Comparison of ENCODE assay signal across 17 cellular contexts in genomic region chr3:4936982-4937614, GRCh38. TPM values are rescaled to one million over a fixed set of nuclear protein-coding genes. Genes with fewer than 3 reads are reported as not detected.
DNase-seq lines count a peak whose midpoint lies in the region; ATAC-seq lines count a peak whose summit lies in the region.
"Had no signal": no experiment of that assay in that cellular context is flagged by ENCODE, and none has a peak within 500 bp of the region (broad histone marks: within the 10 kb centered on the region; RNA-seq: fewer than 3 reads in every experiment).

No MANE protein-coding gene starts in this region.

- ATAC-seq in GM18502 (IDR thresholded peaks at IDR 0.05; ENCODE audit: poor library complexity, unreplicated experiment), result peak; percentile 40
- peak; percentile 40 for ATAC-seq in HG02870 (IDR thresholded peaks at IDR 0.05; ENCODE audit: unreplicated experiment)
- peak; percentile 41 for ATAC-seq in stimulated activated naive CD8-positive, alpha-beta T cell treated with anti-CD3 and anti-CD28 coated beads, Interleukin-15, Interleukin-2, amounts not matched to agents 100 U/mL and 50 U/mL, for 24 hours
- ATAC-seq: HCT116 had no signal

- peaks cover 22% of the 10 kb centered on the region for H3K4me1 Mint-ChIP-seq in activated CD4-positive, alpha-beta T cell treated with anti-CD3 and anti-CD28 coated beads, Interleukin-2, amount 10 ng/mL, durations not matched to agents 24 days and 14 days

- intact Hi-C loops in activated CD4-positive, alpha-beta T cell treated with anti-CD3 and anti-CD28 coated beads, Interleukin-2, amount 10 ng/mL, durations not matched to agents 24 days and 14 days (cut with micrococcal nuclease), result no loop called here

- DNase-seq in activated CD4-positive, alpha-beta T cell treated with anti-CD3 and anti-CD28 coated beads, Interleukin-2, amount 10 ng/mL, durations not matched to agents 24 days and 14 days, result peak; percentile 47
- DNase-seq in activated CD4-positive, alpha-beta T cell treated with anti-CD3 and anti-CD28 coated beads for 48 hours, result no peak
- DNase-seq in stimulated activated naive CD8-positive, alpha-beta T cell treated with anti-CD3 and anti-CD28 coated beads, Interleukin-15, Interleukin-2, amounts not matched to agents 100 U/mL and 50 U/mL, for 24 hours, result no peak
- DNase-seq in HuH-7.5 (ENCODE audit: low spot score) (no peak), NCI-H69 (lab: John Stamatoyannopoulos, UW) (no peak), COLO829 (ENCODE audit: low spot score) (no peak)
- DNase-seq: 8988T; CD4-positive, alpha-beta memory T cell; NCI-H1417; NCI-H1930; NCI-H446; NCI-H748 treated with DMSO at 0.1 percent for 48 hours; RPMI8226; SIG-M5 had no signal

- no peak overlapping the region for H3K4me3 Mint-ChIP-seq in activated CD4-positive, alpha-beta T cell treated with anti-CD3 and anti-CD28 coated beads, Interleukin-2, amount 10 ng/mL, durations not matched to agents 24 days and 14 days
- H3K4me3 Mint-ChIP-seq: CD4-positive, alpha-beta memory T cell had no signal

- no peak overlapping the region for H3K27ac Mint-ChIP-seq in activated CD4-positive, alpha-beta T cell treated with anti-CD3 and anti-CD28 coated beads, Interleukin-2, amount 10 ng/mL, durations not matched to agents 24 days and 14 days
- H3K27ac Mint-ChIP-seq: CD4-positive, alpha-beta memory T cell had no signal

- peaks cover 2% of the 10 kb centered on the region for H3K36me3 Mint-ChIP-seq in activated CD4-positive, alpha-beta T cell treated with anti-CD3 and anti-CD28 coated beads, Interleukin-2, amount 10 ng/mL, durations not matched to agents 24 days and 14 days (ENCODE audit: low read depth)
- H3K36me3 Mint-ChIP-seq: CD4-positive, alpha-beta memory T cell had no signal

- peaks cover 3% of the 10 kb centered on the region for H3K9me3 Mint-ChIP-seq in activated CD4-positive, alpha-beta T cell treated with anti-CD3 and anti-CD28 coated beads, Interleukin-2, amount 10 ng/mL, durations not matched to agents 24 days and 14 days

- H3K27me3 Mint-ChIP-seq in activated CD4-positive, alpha-beta T cell treated with anti-CD3 and anti-CD28 coated beads, Interleukin-2, amount 10 ng/mL, durations not matched to agents 24 days and 14 days, result no peaks in the 10 kb centered on the region
- H3K27me3 Mint-ChIP-seq: CD4-positive, alpha-beta memory T cell had no signal

RNA-seq across cellular contexts. Expression of gene BHLHE40, which starts 42.1 kb away (rescaled TPM):
- 368 and 375 TPM in 2 replicates for total RNA-seq in activated CD4-positive, alpha-beta T cell treated with anti-CD3 and anti-CD28 coated beads, Interleukin-2, amount 10 ng/mL, durations not matched to agents 24 days and 14 days
